Comparison of ENCODE assay signal across 6 cellular contexts in the genomic region with DNA sequence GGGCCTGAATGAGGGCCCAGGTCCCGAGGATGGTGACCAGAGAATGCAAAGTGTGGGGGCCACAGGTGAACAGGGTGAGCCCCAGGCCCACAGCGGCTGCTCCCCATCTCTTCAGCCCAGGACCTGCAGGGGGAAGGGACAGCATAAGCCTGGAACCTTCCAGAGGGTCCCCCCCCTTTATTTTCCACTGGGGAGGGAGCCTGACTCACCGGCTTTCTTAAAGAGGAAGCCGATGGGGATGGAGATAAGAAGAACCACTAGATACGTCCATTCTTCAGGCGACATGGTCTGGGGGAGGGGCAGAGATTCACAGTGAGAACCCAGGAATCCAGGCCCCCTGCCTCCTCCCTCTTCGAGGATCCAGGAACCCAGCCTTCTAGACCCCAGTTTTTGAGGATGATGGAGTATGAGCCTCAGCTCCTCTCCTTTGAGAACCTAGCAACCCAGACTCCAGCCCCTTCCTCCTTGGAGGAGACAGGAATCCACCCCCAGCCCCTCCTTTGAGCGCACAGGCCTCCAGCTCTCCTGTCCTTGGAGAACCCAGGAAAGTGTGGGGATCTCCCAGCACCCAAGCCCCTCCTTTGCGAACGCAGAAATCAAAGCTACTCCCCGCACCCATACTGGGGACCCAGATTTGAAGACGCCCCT. TPM values are rescaled to one million over a fixed set of nuclear protein-coding genes. Genes with fewer than 3 reads are reported as not detected.
DNase-seq lines count a peak whose midpoint lies in the region; TF ChIP-seq lines count a peak whose summit lies in the region.

No MANE protein-coding gene starts in this region.

- H2AFZ ChIP-seq in PC-9: peak overlapping the region; percentile 81; the same call in 1 of the 2 replicates

- H3K9me3 ChIP-seq in BLaER1 (no peaks in the 10 kb centered on the region), PC-9 (ENCODE audit: insufficient read depth, low read depth) (no peaks in the 10 kb centered on the region), ovary (no peaks in the 10 kb centered on the region)

- no peaks in the 10 kb centered on the region for H3K9me3 Mint-ChIP-seq in chondrocyte (ENCODE audit: low read depth)

- H3K36me3 Mint-ChIP-seq in chondrocyte (ENCODE audit: low read depth): peaks cover 5% of the 10 kb centered on the region

- POLR2A ChIA-PET in PC-9 (lab: Charles Lee; ENCODE audit: unreplicated experiment): interaction anchor here (0.6 to 1.8 kb wide), 5 partner anchors 13 to 241 kb away, joined by 3 to 50 read pairs (median 4); a partner anchor contains a TSS

- peaks cover 27% of the 10 kb centered on the region for H4K20me1 ChIP-seq in BLaER1
- H4K20me1 ChIP-seq in PC-9 (ENCODE audit: insufficient read depth): peaks cover 12% of the 10 kb centered on the region

- no peak for TF ChIP-seq CTCF in PC-9 (conservative IDR thresholded peaks at IDR 0.05)
- TF ChIP-seq CTCF in chondrocyte (IDR thresholded peaks at IDR 0.05): no peak
- no peak for TF ChIP-seq CTCF in ovary (IDR thresholded peaks at IDR 0.05)

- H3K4me2 ChIP-seq in BLaER1 (peak overlapping the region; percentile 99), PC-9 (peak overlapping the region; percentile 77)

- no peaks in the 10 kb centered on the region for H3K27me3 Mint-ChIP-seq in chondrocyte (ENCODE audit: low read depth)

- no peak for TF ChIP-seq EP300 in ovary (IDR thresholded peaks at IDR 0.05)

- H3K27ac Mint-ChIP-seq in chondrocyte (ENCODE audit: unreplicated experiment): peak overlapping the region; percentile 76

- H3K27me3 ChIP-seq in BLaER1 (no peaks in the 10 kb centered on the region), PC-9 (ENCODE audit: insufficient read depth, low read depth) (no peaks in the 10 kb centered on the region), ovary (no peaks in the 10 kb centered on the region)

- DNase-seq in PC-9: peak; percentile 67 to 69
- no peak for DNase-seq in chondrocyte (ENCODE audit: low spot score)
- DNase-seq in ovary: peak in 1 of 5 donors; percentile 49
- no peak for DNase-seq in ecto neural progenitor cell (ENCODE audit: low spot score)
- DNase-seq in NCI-H774 (lab: John Stamatoyannopoulos, UW): no peak

- intact Hi-C loops in PC-9 (cut with micrococcal nuclease; ENCODE audit: unreplicated experiment): loop anchor here (5.0 kb wide), 1 partner anchor 1289 kb away; a partner anchor contains a TSS
- intact Hi-C loops in ovary (cut with DNase I): no loop called here

- peak overlapping the region; percentile 78 for H3K4me3 ChIP-seq in BLaER1
- peak overlapping the region; percentile 77 for H3K4me3 ChIP-seq in PC-9
- peak overlapping the region; percentile 80 for H3K4me3 ChIP-seq in ovary

- peaks cover 34% of the 10 kb centered on the region for H3K4me1 Mint-ChIP-seq in chondrocyte (ENCODE audit: low read depth)

- peak overlapping the region; percentile 86 for H3K4me3 Mint-ChIP-seq in chondrocyte (ENCODE audit: unreplicated experiment)

- peaks cover 59% of the 10 kb centered on the region for H3K79me2 ChIP-seq in PC-9 (ENCODE audit: low read depth)

- H3K27ac ChIP-seq in BLaER1 (peak overlapping the region; percentile 89), PC-9 (peak overlapping the region; percentile 66), ovary (peak overlapping the region; percentile 82 to 100)

- H3K36me3 ChIP-seq in BLaER1 (peaks cover 46% of the 10 kb centered on the region), PC-9 (ENCODE audit: low read depth) (peaks cover 17% of the 10 kb centered on the region), ovary (no peaks in the 10 kb centered on the region)

- no peaks in the 10 kb centered on the region for H3K9me2 ChIP-seq in PC-9 (ENCODE audit: insufficient read depth)

- 20 to 22% (median 22%) methylated on average over 12 of the region's 12 CpGs for WGBS in ovary, 3 donors

- H3K4me1 ChIP-seq in BLaER1 (peaks cover 36% of the 10 kb centered on the region), PC-9 (replicated peaks; ENCODE audit: insufficient read depth) (peaks cover 24% of the 10 kb centered on the region), ovary (ENCODE audit: insufficient read depth) (peaks cover 6% of the 10 kb centered on the region)

- H3F3A ChIP-seq in PC-9 (ENCODE audit: insufficient read depth, low read depth): peaks cover 21% of the 10 kb centered on the region; the same call in 1 of the 2 replicates

- peak overlapping the region; percentile 89 for H3K9ac ChIP-seq in BLaER1

- no peak for TF ChIP-seq POLR2A in ovary (IDR thresholded peaks at IDR 0.05)

- CTCF ChIA-PET in PC-9 (lab: Charles Lee): interaction anchor here (1.8 kb wide), 1 partner anchor 51 kb away, joined by 7 read pairs; a partner anchor contains a TSS

- BruUV-seq in PC-9 (replicated peaks; lab: Mats Ljungman, UMichigan): no TSS peak

RNA-seq across cellular contexts. Expression of a gene that starts 1.0 kb away (rescaled TPM):
- total RNA-seq in PC-9 (2021) (488 and 494 TPM in 2 replicates), chondrocyte (71.4 to 83.8 TPM (median 76.6 TPM) in 3 replicates), ovary (100 to 1,000 TPM in 1 of 7 donors, 10 to 100 TPM in 6; 41.8 to 105 (median 56.8) TPM)
- polyA plus RNA-seq in ovary: 10 to 100 TPM; 41.0 to 51.3 TPM

RNA-seq across cellular contexts. Expression of a gene that starts 2.8 kb away (rescaled TPM):
- 134 and 162 TPM in 2 replicates for total RNA-seq in PC-9 (2021)
- 39.6 to 46.2 TPM (median 40.5 TPM) in 3 replicates for total RNA-seq in chondrocyte
- 10 to 100 TPM; 47.3 to 98.8 (median 56.2) TPM for total RNA-seq in ovary
- polyA plus RNA-seq in ovary: 10 to 100 TPM; 12.5 to 71.9 TPM

RNA-seq across cellular contexts. Expression of a gene that starts 12.3 kb away (rescaled TPM):
- 1,266 and 1,888 TPM in 2 replicates for total RNA-seq in PC-9 (2021)
- 689 to 819 TPM (median 699 TPM) in 3 replicates for total RNA-seq in chondrocyte
- 1,000 to 10,000 TPM; 2,142 to 5,150 (median 2,841) TPM for total RNA-seq in ovary
- 1,000 to 10,000 TPM in 1 of 2 donors, 100 to 1,000 TPM in 1; 386 to 6,488 TPM for polyA plus RNA-seq in ovary

RNA-seq across cellular contexts. Expression of a gene that starts 15.4 kb away (rescaled TPM):
- 175 and 194 TPM in 2 replicates for total RNA-seq in PC-9 (2021)
- total RNA-seq in chondrocyte: 0.73 to 3.7 TPM (median 3.2 TPM) in 3 replicates
- 100 to 1,000 TPM in 1 of 7 donors, 10 to 100 TPM in 1, 1 to 10 TPM in 3, under 1 TPM in 2; 0.45 to 103 (median 6.5) TPM for total RNA-seq in ovary
- polyA plus RNA-seq in ovary: under 1 TPM; 0.79 to 0.87 TPM

RNA-seq across cellular contexts. Expression of a gene that starts 28.8 kb away (rescaled TPM):
- total RNA-seq in PC-9 (2021) (5.0 and 6.7 TPM in 2 replicates), chondrocyte (4.4 to 6.0 TPM (median 4.5 TPM) in 3 replicates), ovary (10 to 100 TPM in 1 of 7 donors, 1 to 10 TPM in 6; 6.4 to 11.1 (median 8.5) TPM)
- 10 to 100 TPM in 1 of 2 donors, 1 to 10 TPM in 1; 5.2 to 14.0 TPM for polyA plus RNA-seq in ovary

Comparison
In these comparisons a context has a peak if more than half of its experiments do, and no peak if none do; other contexts are left out.
1. DNase-seq: peak in PC-9 (2 of 2); none in chondrocyte (single experiment), ecto neural progenitor cell (single experiment) and NCI-H774 (single experiment).
2. Peak in every context shown above with its lines, with median percentiles within 50 percentile points of each other: H3K27ac ChIP-seq and H3K4me3 ChIP-seq.